17 cellular contexts compared by ENCODE assay signal in the genomic region with DNA sequence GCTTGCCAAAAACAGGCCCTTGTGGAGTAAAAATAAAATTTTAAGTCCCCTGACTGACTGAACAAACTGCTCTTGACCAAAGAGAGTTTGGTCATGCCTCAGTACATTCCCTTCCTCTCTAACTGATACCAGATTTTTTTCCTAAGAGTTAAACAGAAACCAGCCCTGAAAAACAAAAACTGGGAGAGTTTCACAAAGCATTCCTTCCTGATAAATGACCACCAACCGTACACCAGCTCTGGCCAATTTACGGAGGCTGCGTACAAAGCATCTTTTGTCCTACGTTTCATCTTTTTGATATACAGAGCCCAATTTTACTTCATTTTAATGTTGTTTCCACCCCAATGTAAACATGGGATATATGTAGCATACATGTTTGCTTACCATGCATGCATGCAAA.
DNase-seq lines count a peak whose midpoint lies in the region; ATAC-seq, FAIRE-seq and TF ChIP-seq lines count a peak whose summit lies in the region.
"Had no signal": no experiment of that assay in that cellular context is flagged by ENCODE, and none has a peak within 500 bp of the region (broad histone marks: within the 10 kb centered on the region; RNA-seq: fewer than 3 reads in every experiment).

No MANE protein-coding gene starts in this region.

- peaks cover 9% of the 10 kb centered on the region for H3K4me1 Mint-ChIP-seq in mesothelial cell of epicardium
- H3K4me1 Mint-ChIP-seq: CD14-positive monocyte; CD4-positive, alpha-beta memory T cell had no signal

- H3K36me3 ChIP-seq in BLaER1 (no peaks in the 10 kb centered on the region), thyroid gland (no peaks in the 10 kb centered on the region)

- no peaks in the 10 kb centered on the region for H3K27me3 Mint-ChIP-seq in mesothelial cell of epicardium (ENCODE audit: low read depth)
- H3K27me3 Mint-ChIP-seq: CD4-positive, alpha-beta memory T cell had no signal

- H3K9me3 Mint-ChIP-seq in mesothelial cell of epicardium = peaks cover 7% of the 10 kb centered on the region

- H3K27me3 ChIP-seq in BLaER1 = no peaks in the 10 kb centered on the region
- no peaks in the 10 kb centered on the region for H3K27me3 ChIP-seq in thyroid gland

- intact Hi-C loops in thyroid gland (cut with DNase I) = no loop called here

- H3K9ac ChIP-seq in BLaER1 = no peak overlapping the region

- ATAC-seq in HG03457 (IDR thresholded peaks at IDR 0.05; ENCODE audit: unreplicated experiment) (no peak), HG02678 (IDR thresholded peaks at IDR 0.05; ENCODE audit: unreplicated experiment) (no peak)
- ATAC-seq: A549 had no signal

- no peak for TF ChIP-seq POLR2A in thyroid gland (IDR thresholded peaks at IDR 0.05)

- FAIRE-seq in endometrium (lab: Jason Lieb, UNC) = peak; percentile 4
- FAIRE-seq: A549 had no signal

- no peak overlapping the region for H3K4me3 ChIP-seq in BLaER1
- H3K4me3 ChIP-seq in thyroid gland (replicated peaks in 1 of 3) = no peak overlapping the region
- H3K4me3 ChIP-seq: A549 had no signal

- H4K20me1 ChIP-seq in BLaER1 = no peaks in the 10 kb centered on the region

- H3K4me1 ChIP-seq in BLaER1 (peaks cover 15% of the 10 kb centered on the region), thyroid gland (peaks cover 15 to 16% of the 10 kb centered on the region in 2 donors)
- H3K4me1 ChIP-seq: A549 had no signal

- H3K9me3 ChIP-seq in BLaER1 = no peaks in the 10 kb centered on the region
- H3K9me3 ChIP-seq in thyroid gland = no peaks in the 10 kb centered on the region
- H3K9me3 ChIP-seq: A549 had no signal

- H3K36me3 Mint-ChIP-seq in mesothelial cell of epicardium = no peaks in the 10 kb centered on the region
- H3K36me3 Mint-ChIP-seq: CD14-positive monocyte; CD4-positive, alpha-beta memory T cell had no signal

- H3K4me2 ChIP-seq in BLaER1 = peak overlapping the region; percentile 37
- H3K4me2 ChIP-seq: A549 had no signal

- peak overlapping the region; percentile 71 for H3K27ac Mint-ChIP-seq in mesothelial cell of epicardium
- H3K27ac Mint-ChIP-seq: CD14-positive monocyte; CD4-positive, alpha-beta memory T cell had no signal

- 27 to 30% methylated on average over 4 of the region's 4 CpGs for WGBS in thyroid gland, 2 donors

- no peak for TF ChIP-seq CTCF in mesothelial cell of epicardium (IDR thresholded peaks at IDR 0.05; ENCODE audit: unreplicated experiment)
- TF ChIP-seq CTCF in thyroid gland (IDR thresholded peaks at IDR 0.05) = no peak

- H3K4me3 Mint-ChIP-seq in mesothelial cell of epicardium = no peak overlapping the region
- H3K4me3 Mint-ChIP-seq: CD14-positive monocyte; CD4-positive, alpha-beta memory T cell; H9 had no signal

- 0 out of 2 replicates have a peak overlapping the region, but pooled peaks have one; percentile 13 for H3K27ac ChIP-seq in BLaER1
- H3K27ac ChIP-seq in thyroid gland = peak overlapping the region; percentile 93 to 98 (median 93)
- H3K27ac ChIP-seq in caudate nucleus (ENCODE audit: low read depth, low read length) = no peak overlapping the region
- H3K27ac ChIP-seq: 22Rv1, A549 had no signal

- DNase-seq in mesothelial cell of epicardium (ENCODE audit: low spot score in 2 of 2, unreplicated experiment in 2 of 2) = no peak
- peak; percentile 49 to 53 for DNase-seq in thyroid gland
- no peak for DNase-seq in caudate nucleus (lab: John Stamatoyannopoulos, UW)
- DNase-seq: AML-193; CD4-positive, alpha-beta memory T cell; DMS153; DMS79; GDM1; GOT3; H9 had no signal

Comparison
In these comparisons a context has a peak if more than half of its experiments do, and no peak if none do; other contexts are left out.
1. DNase-seq: peak in thyroid gland (2 of 2); none in mesothelial cell of epicardium (0 of 2) and caudate nucleus (0 of 61).